Comparison of ENCODE assay signal across 17 cellular contexts in the genomic region with DNA sequence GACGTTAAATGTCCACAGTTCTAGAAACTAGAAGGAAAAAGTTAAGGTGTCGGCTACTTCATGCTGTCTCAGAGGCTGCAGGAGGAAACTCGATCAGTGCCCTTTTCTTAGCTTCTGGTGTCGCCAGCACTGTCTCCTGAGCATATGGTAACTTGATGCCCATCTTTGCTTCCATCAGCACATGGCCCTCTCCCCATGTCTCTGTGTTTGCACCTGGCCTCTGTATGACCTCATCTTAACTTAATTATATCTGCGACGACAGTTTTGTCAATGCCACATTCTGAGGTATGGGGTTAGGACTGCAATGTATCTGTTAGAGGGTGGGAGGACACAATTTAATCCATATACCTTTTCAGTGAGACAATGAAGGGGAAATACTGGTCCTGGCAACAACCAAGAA.
"Had no signal": no experiment of that assay in that cellular context is flagged by ENCODE, and none has a peak within 500 bp of the region (broad histone marks: within the 10 kb centered on the region; RNA-seq: fewer than 3 reads in every experiment).

No MANE protein-coding gene starts in this region.

- H3K4me3 ChIP-seq: coronary artery, esophagus muscularis mucosa, hepatocyte, ovary, psoas muscle, right atrium auricular region had no signal

- H3K36me3 ChIP-seq: esophagus muscularis mucosa, neutrophil, ovary, right atrium auricular region had no signal

- H3K4me2 ChIP-seq: hepatocyte had no signal

- H3K79me2 ChIP-seq: hepatocyte had no signal

- DNase-seq: activated CD4-positive, alpha-beta T cell treated with anti-CD3 and anti-CD28 coated beads for 4 hours; activated CD4-positive, alpha-beta T cell treated with anti-CD3 and anti-CD28 coated beads, Interleukin-2, amount 50 U/mL, for 48 hours; activated CD4-positive, CD25-positive, alpha-beta regulatory T cell; activated effector memory CD4-positive, alpha-beta T cell treated with anti-CD3 and anti-CD28 coated beads, Interleukin-2, amount 50 U/mL, for 16 hours; activated naive CD4-positive, alpha-beta T cell treated with anti-CD3 and anti-CD28 coated beads, Interleukin-2, amount 10 ng/mL, durations not matched to agents 7 days and 5 days; activated naive CD8-positive, alpha-beta T cell treated with anti-CD3 and anti-CD28 coated beads, Interleukin-2, amount 50 U/mL, for 24 hours; cerebellar nuclear complex; glutamatergic neuron; ovary; psoas muscle; stimulated activated CD4-positive, alpha-beta T cell treated with anti-CD3 and anti-CD28 coated beads, Interleukin-4, amount 100 ng/mL, for 24 hours; stimulated activated naive CD4-positive, alpha-beta T cell treated with Interleukin-2 at 50 U/mL for 16 hours had no signal

- H3K9me3 ChIP-seq: esophagus muscularis mucosa, neutrophil, ovary, psoas muscle, right atrium auricular region had no signal

- H3K27ac ChIP-seq: coronary artery, esophagus muscularis mucosa, hepatocyte, neutrophil, ovary, psoas muscle, right atrium auricular region had no signal

- H2AFZ ChIP-seq: hepatocyte had no signal

- H3K4me1 ChIP-seq: esophagus muscularis mucosa, psoas muscle, right atrium auricular region had no signal

- H3K27me3 ChIP-seq: esophagus muscularis mucosa, hepatocyte, neutrophil, ovary, right atrium auricular region had no signal
